Comparison of ENCODE assay signal across 1 cellular context in genomic region chr6:75524322-75524972, GRCh38.
TF ChIP-seq lines count a peak whose summit lies in the region.

No MANE protein-coding gene starts in this region.

TF ChIP-seq in endothelial cell of umbilical vein, 7 proteins besides CTCF, POLR2A, EP300 and RAD21 (continued from another document):
- peak; percentile 66 for TF ChIP-seq POLR2AphosphoS5 (IDR thresholded peaks at IDR 0.05; ENCODE audit: insufficient read depth, low read depth, low read length)
